Comparison of ENCODE assay signal across 8 cellular contexts in genomic region chr11:125111341-125112234, GRCh38. TPM values are rescaled to one million over a fixed set of nuclear protein-coding genes. Genes with fewer than 3 reads are reported as not detected.
DNase-seq lines count a peak whose midpoint lies in the region; ATAC-seq, FAIRE-seq and TF ChIP-seq lines count a peak whose summit lies in the region.

TSS of gene TMEM218 (minus strand) at chr11:125111626. CDS start at chr11:125102241, 9,385 bp downstream.

- no peaks in the 10 kb centered on the region for H3K9me3 ChIP-seq in HepG2 (ENCODE audit: low read length)

- H3K4me3 Mint-ChIP-seq in activated CD4-positive, alpha-beta memory T cell treated with anti-CD3 and anti-CD28 coated beads for 36 hours = peak within 1 kb of the TSS; percentile 88

- peak within 1 kb of the TSS; percentile 82 for H3K27ac Mint-ChIP-seq in activated CD4-positive, alpha-beta memory T cell treated with anti-CD3 and anti-CD28 coated beads for 36 hours

- peaks cover 7% of the 10 kb centered on the region for H3K9me3 Mint-ChIP-seq in activated CD4-positive, alpha-beta memory T cell treated with anti-CD3 and anti-CD28 coated beads for 36 hours

- H3K4me3 ChIP-seq in HepG2 (replicated peaks in 1 of 3; ENCODE audit: insufficient read depth in 1 of 3, low read depth in 2 of 3, low read length in 3 of 3) = peak within 1 kb of the TSS; percentile 72 to 94 (median 84)

- H3K79me2 ChIP-seq in HepG2 (ENCODE audit: insufficient read depth, low read length) = peaks cover 3% of the 10 kb centered on the region

- ATAC-seq in GM19438 (IDR thresholded peaks at IDR 0.05; ENCODE audit: low read depth, unreplicated experiment) (peak; percentile 99), HG03575 (IDR thresholded peaks at IDR 0.05; ENCODE audit: extremely low read depth, insufficient number of reproducible peaks, low FRiP score, unreplicated experiment) (peak; percentile 90), HepG2 (peak; percentile 98)

- CTCF ChIA-PET in activated CD4-positive, alpha-beta memory T cell treated with anti-CD3 and anti-CD28 coated beads for 36 hours (lab: Charles Lee) = interaction anchor here (0.6 to 6.5 kb wide), 5 partner anchors 14 to 449 kb away, joined by 3 to 51 read pairs (median 3); no protein-coding TSS in a partner anchor
- CTCF ChIA-PET in HepG2 (lab: Yijun Ruan, JAX; ENCODE audit: low intra/inter-chr PET ratio, low total read pairs) = interaction anchor here (0.9 kb wide), 1 partner anchor 13 kb away, joined by 4 read pairs; no protein-coding TSS in a partner anchor

- H4K20me1 ChIP-seq in HepG2 (ENCODE audit: insufficient read depth, low read length) = no peaks in the 10 kb centered on the region

- TF ChIP-seq CTCF in HepG2 (CRISPR knock-in tag; IDR thresholded peaks at IDR 0.05) = no peak

- FAIRE-seq in HepG2 (lab: Jason Lieb, UNC) = peak; percentile 96

- H3K27me3 Mint-ChIP-seq in activated CD4-positive, alpha-beta memory T cell treated with anti-CD3 and anti-CD28 coated beads for 36 hours = no peaks in the 10 kb centered on the region

- H3K27ac ChIP-seq in HepG2 (ENCODE audit: extremely low read length, insufficient read depth, low read length) = peak within 1 kb of the TSS; percentile 79

- peak within 1 kb of the TSS; percentile 73 for H2AFZ ChIP-seq in HepG2 (ENCODE audit: low read length)

- 6% methylated on average over 28 of the region's 50 CpGs for WGBS in HepG2 (ENCODE audit: low lambda C conversion rate)

- H3K4me2 ChIP-seq in HepG2 (ENCODE audit: low read depth, low read length) = peak within 1 kb of the TSS; percentile 85

- H3K4me1 Mint-ChIP-seq in activated CD4-positive, alpha-beta memory T cell treated with anti-CD3 and anti-CD28 coated beads for 36 hours (ENCODE audit: low read depth) = peaks cover 13% of the 10 kb centered on the region

- peak within 1 kb of the TSS; percentile 82 for H3K9ac ChIP-seq in HepG2 (ENCODE audit: insufficient read depth, low read depth, low read length)

- in situ Hi-C loops in HepG2 (cut with HindIII; ENCODE audit: extremely low pct_ligation_motif_present, low pct_unique_long_range_greater_than_20kb) = no loop called here

- POLR2A ChIA-PET in activated CD4-positive, alpha-beta memory T cell treated with anti-CD3 and anti-CD28 coated beads for 36 hours (lab: Charles Lee) = interaction anchor here (0.6 to 2.6 kb wide), 5 partner anchors 13 to 776 kb away, joined by 3 to 12 read pairs (median 3); partner anchors contain the start of gene CCDC15
- POLR2A ChIA-PET in HepG2 (lab: Yijun Ruan, JAX) = interaction anchor here (0.5 to 3.5 kb wide), 15 partner anchors 13 to 489 kb away, joined by 3 to 36 read pairs (median 4); partner anchors contain the start of genes CCDC15, SPA17 and STT3A

- intact Hi-C loops in activated CD4-positive, alpha-beta memory T cell treated with anti-CD3 and anti-CD28 coated beads for 36 hours (cut with micrococcal nuclease) = loop anchor here (1.0 to 5.0 kb wide), 6 partner anchors 49 to 1371 kb away; partner anchors contain the start of genes CCDC15, HYLS1, SLC37A2 and ZNF202
- intact Hi-C loops in HepG2 (cut with micrococcal nuclease; ENCODE audit: unreplicated experiment) = loop anchor here (1.0 kb wide), 2 partner anchors 13 to 48 kb away; partner anchors contain the start of gene SLC37A2

- TF ChIP-seq POLR2A in HepG2 (IDR thresholded peaks at IDR 0.05; ENCODE audit: insufficient read depth in 1 of 2, low read depth in 2 of 2, low read length in 2 of 2) = peak; percentile 52 to 76; a peak in 3 of 4 replicates

- H3K36me3 ChIP-seq in HepG2 (replicated peaks in 1 of 2; ENCODE audit: control insufficient read depth in 1 of 2, insufficient read depth in 2 of 2, low read length in 2 of 2) = no peaks in the 10 kb centered on the region

- TF ChIP-seq RAD21 in HepG2 (CRISPR knock-in tag; IDR thresholded peaks at IDR 0.05) = no peak

- H3K36me3 Mint-ChIP-seq in activated CD4-positive, alpha-beta memory T cell treated with anti-CD3 and anti-CD28 coated beads for 36 hours = no peaks in the 10 kb centered on the region

- BruUV-seq in HepG2 (replicated peaks; lab: Mats Ljungman, UMichigan) = no TSS peak

- no peaks in the 10 kb centered on the region; a peak in 1 of 5 replicates for H3K27me3 ChIP-seq in HepG2 (ENCODE audit: control insufficient read depth in 1 of 2, insufficient read depth in 2 of 2, low read length in 2 of 2)

- peaks cover 14% of the 10 kb centered on the region for H3K4me1 ChIP-seq in HepG2 (ENCODE audit: insufficient read depth, low read length)

- TF ChIP-seq EP300 in HepG2 (IDR thresholded peaks at IDR 0.05; ENCODE audit: low read depth in 2 of 2, low read length in 2 of 2) = no peak
- no peak for TF ChIP-seq EP300 in HepG2 (CRISPR knock-in tag; IDR thresholded peaks at IDR 0.05; ENCODE audit: borderline replicate concordance)

- DNase-seq in CD1c-positive myeloid dendritic cell (ENCODE audit: extremely low spot score) (peak; percentile 99), NCI-H82 treated with DMSO at 0.1 percent for 48 hours (lab: John Stamatoyannopoulos, UW; ENCODE audit: unreplicated experiment) (peak; percentile 97), dermis microvascular lymphatic vessel endothelial cell (ENCODE audit: low read depth in 2 of 2) (peak; percentile 98 to 99), HepG2 (ENCODE audit: low spot score) (peak; percentile 98)
- DNase-seq in activated CD4-positive, alpha-beta memory T cell treated with anti-CD3 and anti-CD28 coated beads for 36 hours = peak; percentile 98
- DNase-seq in stimulated activated CD4-positive, alpha-beta T cell treated with anti-CD3 and anti-CD28 coated beads, Interleukin-4, amount 100 ng/mL, for 1 hour = peak; percentile 95

TF ChIP-seq in HepG2, 621 proteins besides CTCF, POLR2A, EP300 and RAD21 (continues in another document):
- TF ChIP-seq IRX3 (CRISPR knock-in tag; IDR thresholded peaks at IDR 0.05; ENCODE audit: borderline replicate concordance, low read depth) = no peak
- TF ChIP-seq KDM5A (IDR thresholded peaks at IDR 0.05; ENCODE audit: borderline replicate concordance, low read length) = peak; percentile 65; the same call in 1 of the 2 replicates
- TF ChIP-seq ZNF737 (CRISPR knock-in tag; IDR thresholded peaks at IDR 0.05; ENCODE audit: borderline replicate concordance) = no peak
- TF ChIP-seq SOX5 (CRISPR knock-in tag; IDR thresholded peaks at IDR 0.05; ENCODE audit: borderline replicate concordance) = 0 out of 2 replicates have a peak, but pooled peaks have one; percentile 22
- no peak for TF ChIP-seq TIGD3 (CRISPR knock-in tag; IDR thresholded peaks at IDR 0.05; ENCODE audit: borderline replicate concordance)
- no peak for TF ChIP-seq ZNF503 (CRISPR knock-in tag; IDR thresholded peaks at IDR 0.05)
- no peak for TF ChIP-seq DR1 (CRISPR knock-in tag; IDR thresholded peaks at IDR 0.05)
- TF ChIP-seq TAF1 (CRISPR knock-in tag; IDR thresholded peaks at IDR 0.05) = peak; percentile 64

RNA-seq across cellular contexts. Expression of gene TMEM218, which starts in this region (rescaled TPM):
- total RNA-seq in activated CD4-positive, alpha-beta memory T cell treated with anti-CD3 and anti-CD28 coated beads for 36 hours = 10 to 100 TPM; 12.8 to 14.8 TPM
- 15.3 and 17.1 TPM in 2 replicates for total RNA-seq in dermis microvascular lymphatic vessel endothelial cell
- total RNA-seq in HepG2 (2016; rRNA removed; fragmentation: Illumina TruSeq; extraction: Trizol) = 14.0 and 14.2 TPM in 2 replicates
- total RNA-seq in HepG2 (2016; cell fraction: cytosol; rRNA removed; fragmentation: Illumina TruSeq; extraction: Trizol; ENCODE audit: low read depth) = 5.2 and 7.3 TPM in 2 replicates
- 14.1 and 16.1 TPM in 2 replicates for total RNA-seq in HepG2 (2016; cell fraction: insoluble cytoplasmic fraction; rRNA removed; fragmentation: Illumina TruSeq; extraction: Trizol)
- total RNA-seq in HepG2 (2016; cell fraction: membrane; rRNA removed; fragmentation: Illumina TruSeq; extraction: Trizol) = 11.0 and 12.9 TPM in 2 replicates
- 11.0 and 11.8 TPM in 2 replicates for total RNA-seq in HepG2 (2016; cell fraction: nucleus; rRNA removed; fragmentation: Illumina TruSeq; extraction: Trizol)
- 10.0 and 11.8 TPM in 2 replicates for polyA plus RNA-seq in HepG2 (2011; rRNA removed)
- polyA plus RNA-seq in HepG2 (2011; cell fraction: cytosol; rRNA removed) = 12.9 and 14.2 TPM in 2 replicates
- polyA plus RNA-seq in HepG2 (2011; cell fraction: nucleus; rRNA removed) = 12.0 TPM in 2 replicates
- polyA plus RNA-seq in HepG2 (2012) = 8.4 and 10.1 TPM in 2 replicates
- 4.6 and 6.0 TPM in 2 replicates for polyA plus RNA-seq in HepG2 (2016; cell fraction: cytosol; fragmentation: Illumina TruSeq; extraction: Trizol; ENCODE audit: low read depth)
- polyA plus RNA-seq in HepG2 (2016; cell fraction: insoluble cytoplasmic fraction; fragmentation: Illumina TruSeq; extraction: Trizol; ENCODE audit: low read depth) = 12.6 and 16.7 TPM in 2 replicates
- polyA plus RNA-seq in HepG2 (2016; cell fraction: membrane; fragmentation: Illumina TruSeq; extraction: Trizol; ENCODE audit: low read depth) = 7.0 and 10.1 TPM in 2 replicates
- polyA plus RNA-seq in HepG2 (2016; cell fraction: nucleus; fragmentation: Illumina TruSeq; extraction: Trizol; ENCODE audit: insufficient read depth, low read depth) = 16.2 and 19.0 TPM in 2 replicates
- 4.5 and 7.8 TPM in 2 replicates for polyA minus RNA-seq in HepG2 (2011; rRNA and poly(A)+ RNA removed; ENCODE audit: low replicate concordance)
- 2.6 and 3.8 TPM in 2 replicates for polyA minus RNA-seq in HepG2 (2011; cell fraction: cytosol; rRNA and poly(A)+ RNA removed)
- polyA minus RNA-seq in HepG2 (2011; cell fraction: nucleus; rRNA and poly(A)+ RNA removed) = 8.1 and 9.7 TPM in 2 replicates

Comparison
In these comparisons a context has a peak if more than half of its experiments do, and no peak if none do; other contexts are left out.
1. Peak in every context shown above with its lines: DNase-seq, ATAC-seq, H3K4me3 ChIP-seq and H3K27ac ChIP-seq.